Comparison of ENCODE assay signal across 22 cellular contexts in genomic region chr12:109731231-109731731, GRCh38. TPM values are rescaled to one million over a fixed set of nuclear protein-coding genes. Genes with fewer than 3 reads are reported as not detected.
DNase-seq lines count a peak whose midpoint lies in the region; ATAC-seq, FAIRE-seq and TF ChIP-seq lines count a peak whose summit lies in the region.
"Had no signal": no experiment of that assay in that cellular context is flagged by ENCODE, and none has a peak within 500 bp of the region (broad histone marks: within the 10 kb centered on the region; RNA-seq: fewer than 3 reads in every experiment).

No MANE protein-coding gene starts in this region.

- peaks cover 0 to 85% of the 10 kb centered on the region in 2 experiments; a peak in 1 of 4 replicates for H3K4me1 ChIP-seq in SK-N-SH (ENCODE audit: control insufficient read depth in 1 of 2, insufficient read depth in 2 of 2, low read depth in 1 of 2, low read length in 1 of 2)
- peaks cover 18 to 27% of the 10 kb centered on the region in 2 donors for H3K4me1 ChIP-seq in kidney (ENCODE audit: control insufficient read depth in 1 of 2, insufficient read depth in 1 of 2, low read depth in 1 of 2, low read length in 2 of 2)

- H4K20me1 ChIP-seq in SK-N-SH (ENCODE audit: insufficient read depth): 0 out of 2 replicates have a peak, but pooled peaks cover 5% of the 10 kb centered on the region

- H3K9ac ChIP-seq in SK-N-SH (no peak overlapping the region), kidney (ENCODE audit: low read length in 2 of 2) (no peak overlapping the region)

- ATAC-seq in SK-N-SH treated with all-trans-retinoic acid at 6 μM for 48 hours (no peak), WTC11 (no peak), sciatic nerve (no peak)
- ATAC-seq: natural killer cell treated with Interleukin-12 subunit alpha and Interleukin-12 subunit beta and Interleukin-15 and Interleukin-18, amount 100 ng/mL, for 72 hours had no signal

- H3K27me3 ChIP-seq in SK-N-SH (ENCODE audit: insufficient read depth): no peaks in the 10 kb centered on the region

- H3K4me3 Mint-ChIP-seq in WTC11 (no peak overlapping the region), MCF 10A (ENCODE audit: unreplicated experiment) (no peak overlapping the region)
- H3K4me3 Mint-ChIP-seq: mesothelial cell of epicardium; natural killer cell treated with Interleukin-12 subunit alpha and Interleukin-12 subunit beta and Interleukin-15 and Interleukin-18, amount 100 ng/mL, for 72 hours had no signal

- FAIRE-seq in kidney (lab: Jason Lieb, UNC): no peak
- FAIRE-seq: astrocyte, keratinocyte had no signal

- H3K4me3 ChIP-seq in SK-N-SH (ENCODE audit: low read depth in 2 of 2, low read length in 1 of 2) (no peak overlapping the region), kidney (ENCODE audit: low read length in 2 of 2) (no peak overlapping the region)
- H3K4me3 ChIP-seq: smooth muscle cell had no signal

- H3K79me2 ChIP-seq in SK-N-SH (ENCODE audit: insufficient read depth): no peaks in the 10 kb centered on the region

- no peaks in the 10 kb centered on the region for H3K9me2 ChIP-seq in SK-N-SH

- H3K27me3 Mint-ChIP-seq in WTC11 (ENCODE audit: low read depth) (no peaks in the 10 kb centered on the region; the same call in 1 of the 2 replicates), MCF 10A (ENCODE audit: insufficient read depth, unreplicated experiment) (no peaks in the 10 kb centered on the region)

- H3K36me3 ChIP-seq in SK-N-SH (replicated peaks in 1 of 2; ENCODE audit: control insufficient read depth in 1 of 2, insufficient read depth in 2 of 2, low read length in 1 of 2): no peaks in the 10 kb centered on the region
- no peaks in the 10 kb centered on the region for H3K36me3 ChIP-seq in kidney (ENCODE audit: control insufficient read depth in 1 of 2, insufficient read depth in 2 of 2, low read length in 2 of 2)

- H3K36me3 Mint-ChIP-seq in WTC11 (no peaks in the 10 kb centered on the region), MCF 10A (ENCODE audit: insufficient read depth, unreplicated experiment) (peaks cover 4% of the 10 kb centered on the region)
- H3K36me3 Mint-ChIP-seq: mesothelial cell of epicardium; natural killer cell treated with Interleukin-12 subunit alpha and Interleukin-12 subunit beta and Interleukin-15 and Interleukin-18, amount 100 ng/mL, for 72 hours had no signal

- no peaks in the 10 kb centered on the region for H3F3A ChIP-seq in SK-N-SH (replicated peaks; ENCODE audit: insufficient read depth)

- H3K4me1 Mint-ChIP-seq in WTC11: peaks cover 15% of the 10 kb centered on the region
- H3K4me1 Mint-ChIP-seq in MCF 10A (ENCODE audit: insufficient read depth, unreplicated experiment): no peaks in the 10 kb centered on the region
- H3K4me1 Mint-ChIP-seq: mesothelial cell of epicardium had no signal

- H3K9me3 Mint-ChIP-seq in WTC11: no peaks in the 10 kb centered on the region
- H3K9me3 Mint-ChIP-seq in MCF 10A (ENCODE audit: unreplicated experiment): no peaks in the 10 kb centered on the region
- H3K9me3 Mint-ChIP-seq: mesothelial cell of epicardium; natural killer cell treated with Interleukin-12 subunit alpha and Interleukin-12 subunit beta and Interleukin-15 and Interleukin-18, amount 100 ng/mL, for 72 hours had no signal

- no peak overlapping the region for H2AFZ ChIP-seq in SK-N-SH (ENCODE audit: low read depth)

- intact Hi-C loops in kidney (cut with DNase I) (no loop called here), sciatic nerve (cut with DNase I) (no loop called here), MCF 10A (cut with micrococcal nuclease) (no loop called here)

- 80% methylated on average over 9 of the region's 11 CpGs for WGBS in SK-N-SH (ENCODE audit: low lambda C conversion rate)

- no TSS peak for BruUV-seq in MCF 10A (replicated peaks; lab: Mats Ljungman, UMichigan)

- H3K27ac Mint-ChIP-seq in WTC11: no peak overlapping the region
- H3K27ac Mint-ChIP-seq in MCF 10A (ENCODE audit: low read depth, unreplicated experiment): no peak overlapping the region
- H3K27ac Mint-ChIP-seq: mesothelial cell of epicardium; natural killer cell treated with Interleukin-12 subunit alpha and Interleukin-12 subunit beta and Interleukin-15 and Interleukin-18, amount 100 ng/mL, for 72 hours; progenitor cell of endocrine pancreas had no signal

- DNase-seq in SK-N-SH: peak; percentile 45
- DNase-seq in WTC11 (ENCODE audit: low spot score): peak; percentile 11
- peak; percentile 55 for DNase-seq in kidney
- peak; percentile 33 for DNase-seq in sciatic nerve (ENCODE audit: low spot score)
- no peak for DNase-seq in SKM-1 treated with dmso at 0.1 percent for 144 hours (lab: John Stamatoyannopoulos, UW; ENCODE audit: unreplicated experiment)
- DNase-seq in hippocampal formation (lab: John Stamatoyannopoulos, UW): no peak
- no peak for DNase-seq in MCF 10A (ENCODE audit: unreplicated experiment)
- DNase-seq: AML-193; COR-L47; hypothalamus; MM.1S; NCI-H774; stimulated activated CD4-positive, alpha-beta T cell treated with anti-CD3 and anti-CD28 coated beads, Interleukin-4, amount 100 ng/mL, for 24 hours; T-helper 2 cell had no signal

- CTCF ChIA-PET in SK-N-SH (lab: Yijun Ruan, JAX) (interaction anchor here (1.0 to 1.7 kb wide), 5 partner anchors 11 to 212 kb away, joined by 3 to 8 read pairs (median 3); no protein-coding TSS in a partner anchor), WTC11 (lab: Charles Lee) (interaction anchor here (0.6 to 2.1 kb wide), 3 partner anchors 13 to 180 kb away, joined by 3 to 8 read pairs (median 4); no protein-coding TSS in a partner anchor), MCF 10A (lab: Yijun Ruan, JAX) (no interaction called here)

- TF ChIP-seq CTCF in SK-N-SH (IDR thresholded peaks at IDR 0.05) (no peak), WTC11 (IDR thresholded peaks at IDR 0.05) (no peak), kidney (IDR thresholded peaks at IDR 0.05; ENCODE audit: borderline replicate concordance, extremely low read depth, insufficient read depth) (no peak), MCF 10A (IDR thresholded peaks at IDR 0.05; ENCODE audit: unreplicated experiment) (no peak)

- TF ChIP-seq EP300 in SK-N-SH (IDR thresholded peaks at IDR 0.05; ENCODE audit: borderline replicate concordance in 1 of 2, low read depth in 1 of 2, low read length in 1 of 2): no peak

- no peak for TF ChIP-seq RAD21 in SK-N-SH (IDR thresholded peaks at IDR 0.05; ENCODE audit: low read length)

- H3K9me3 ChIP-seq in SK-N-SH (no peaks in the 10 kb centered on the region), kidney (ENCODE audit: control insufficient read depth in 1 of 2, low read length in 2 of 2) (no peaks in the 10 kb centered on the region)

- H3K27ac ChIP-seq in SK-N-SH (ENCODE audit: low read depth in 2 of 2, low read length in 1 of 2) (peak overlapping the region in 1 of 2 experiments; percentile 86; a peak in 2 of 4 replicates), kidney (ENCODE audit: low read depth in 2 of 2, low read length in 2 of 2) (no peak overlapping the region)
- H3K27ac ChIP-seq: 22Rv1 had no signal

- no peak overlapping the region for H3K4me2 ChIP-seq in SK-N-SH
- H3K4me2 ChIP-seq: smooth muscle cell had no signal

- POLR2A ChIA-PET in SK-N-SH (lab: Yijun Ruan, JAX) (interaction anchor here (1.4 kb wide), 1 partner anchor 8 kb away, joined by 3 read pairs; no protein-coding TSS in a partner anchor), WTC11 (lab: Charles Lee) (no interaction called here), MCF 10A (lab: Yijun Ruan, JAX) (no interaction called here)

TF ChIP-seq in SK-N-SH, 30 proteins besides CTCF, POLR2A, EP300 and RAD21 (continues in another document):
- TF ChIP-seq RXRA (IDR thresholded peaks at IDR 0.05; ENCODE audit: borderline replicate concordance, low read depth): no peak
- no peak for TF ChIP-seq MAX (IDR thresholded peaks at IDR 0.05; ENCODE audit: low read depth)
- no peak for TF ChIP-seq ELF1 (IDR thresholded peaks at IDR 0.05)
- no peak for TF ChIP-seq FOSL2 (IDR thresholded peaks at IDR 0.05; ENCODE audit: borderline replicate concordance, low read depth)

TF ChIP-seq in SK-N-SH treated with all-trans-retinoic acid at 6 μM for 48 hours, 23 proteins besides CTCF, POLR2A, EP300 and RAD21 (continues in another document):
- TF ChIP-seq ZNF8 (CRISPR knock-in tag; IDR thresholded peaks at IDR 0.05) (no peak), ZNF70 (CRISPR knock-in tag; IDR thresholded peaks at IDR 0.05) (no peak)
- TF ChIP-seq, protein P1, sequence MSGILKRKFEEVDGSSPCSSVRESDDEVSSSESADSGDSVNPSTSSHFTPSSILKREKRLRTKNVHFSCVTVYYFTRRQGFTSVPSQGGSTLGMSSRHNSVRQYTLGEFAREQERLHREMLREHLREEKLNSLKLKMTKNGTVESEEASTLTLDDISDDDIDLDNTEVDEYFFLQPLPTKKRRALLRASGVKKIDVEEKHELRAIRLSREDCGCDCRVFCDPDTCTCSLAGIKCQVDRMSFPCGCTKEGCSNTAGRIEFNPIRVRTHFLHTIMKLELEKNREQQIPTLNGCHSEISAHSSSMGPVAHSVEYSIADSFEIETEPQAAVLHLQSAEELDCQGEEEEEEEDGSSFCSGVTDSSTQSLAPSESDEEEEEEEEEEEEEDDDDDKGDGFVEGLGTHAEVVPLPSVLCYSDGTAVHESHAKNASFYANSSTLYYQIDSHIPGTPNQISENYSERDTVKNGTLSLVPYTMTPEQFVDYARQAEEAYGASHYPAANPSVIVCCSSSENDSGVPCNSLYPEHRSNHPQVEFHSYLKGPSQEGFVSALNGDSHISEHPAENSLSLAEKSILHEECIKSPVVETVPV (CRISPR knock-in tag; IDR thresholded peaks at IDR 0.05): no peak

TF ChIP-seq in WTC11, 78 proteins besides CTCF, POLR2A, EP300 and RAD21:
- TF ChIP-seq RELA (CRISPR knock-in tag; IDR thresholded peaks at IDR 0.05; ENCODE audit: borderline replicate concordance): no peak
- TF ChIP-seq TCF7 (CRISPR knock-in tag; IDR thresholded peaks at IDR 0.05; ENCODE audit: low read depth): no peak
- no peak for TF ChIP-seq ZNF219 (CRISPR knock-in tag; IDR thresholded peaks at IDR 0.05; ENCODE audit: borderline replicate concordance)
- TF ChIP-seq TEAD1 (CRISPR knock-in tag; IDR thresholded peaks at IDR 0.05): no peak
- TF ChIP-seq FOXK1 (CRISPR knock-in tag; IDR thresholded peaks at IDR 0.05): no peak
- no peak for TF ChIP-seq SMAD4 (CRISPR knock-in tag; IDR thresholded peaks at IDR 0.05)

RNA-seq across cellular contexts. Expression of gene FAM222A, which starts 17.7 kb away (rescaled TPM):
- polyA plus RNA-seq in SK-N-SH (2012; rRNA removed) (1.6 and 4.2 TPM in 2 replicates), kidney (ENCODE audit: insufficient read depth, low read depth, low replicate concordance) (12.5 TPM)
- polyA plus RNA-seq in SK-N-SH (2012; cell fraction: cytosol; rRNA removed): 1.7 and 4.1 TPM in 2 replicates
- polyA plus RNA-seq in SK-N-SH (2012; cell fraction: nucleus; rRNA removed): 1.6 and 3.1 TPM in 2 replicates
- total RNA-seq in WTC11 (2021) (1.3 to 1.6 TPM (median 1.6 TPM) in 3 replicates), kidney (3.7 TPM), sciatic nerve (4.7 TPM), MCF 10A (2022) (0.19 and 0.29 TPM in 2 replicates)

Comparison
In these comparisons a context has a peak if more than half of its experiments do, and no peak if none do; other contexts are left out.
1. DNase-seq: peak in SK-N-SH (single experiment), WTC11 (single experiment), kidney (single experiment) and sciatic nerve (single experiment); none in SKM-1 treated with dmso at 0.1 percent for 144 hours (single experiment), hippocampal formation (0 of 2) and MCF 10A (single experiment).